Comparison of ENCODE assay signal across 19 cellular contexts in the genomic region with DNA sequence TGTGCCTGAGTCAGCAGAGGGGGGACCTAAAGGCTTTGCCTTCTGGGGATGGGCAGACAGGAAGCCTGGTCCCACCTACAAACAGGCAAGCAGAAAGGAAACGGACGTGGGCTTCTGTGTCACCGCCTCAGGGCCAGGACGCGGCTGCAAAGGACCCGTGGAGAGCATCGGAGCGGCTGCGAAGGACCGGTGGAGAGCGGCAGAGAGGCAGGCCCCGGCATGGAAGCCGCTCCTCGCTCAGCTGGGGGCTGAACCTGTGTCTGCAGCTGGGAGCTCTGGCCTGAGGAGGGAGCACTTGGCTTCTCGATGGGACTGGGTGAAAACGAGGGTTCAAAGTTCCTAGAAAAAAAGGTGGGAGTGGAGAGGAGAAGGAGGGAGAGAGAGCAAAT.
DNase-seq lines count a peak whose midpoint lies in the region; ATAC-seq, FAIRE-seq and TF ChIP-seq lines count a peak whose summit lies in the region.
"Had no signal": no experiment of that assay in that cellular context is flagged by ENCODE, and none has a peak within 500 bp of the region (broad histone marks: within the 10 kb centered on the region; RNA-seq: fewer than 3 reads in every experiment).

No MANE protein-coding gene starts in this region.

- H3K27ac ChIP-seq in coronary artery = no peak overlapping the region
- H3K27ac ChIP-seq in effector memory CD4-positive, alpha-beta T cell (ENCODE audit: insufficient read depth, low read length, poor library complexity, severe bottlenecking) = no peak overlapping the region
- H3K27ac ChIP-seq: 22Rv1 had no signal

- H3K9me3 ChIP-seq in effector memory CD4-positive, alpha-beta T cell (ENCODE audit: control insufficient read depth, low read length) = peaks cover 12% of the 10 kb centered on the region

- TF ChIP-seq POLR2A in GM12892 (IDR thresholded peaks at IDR 0.05; ENCODE audit: low read depth, low read length) = no peak

- H3K36me3 ChIP-seq in effector memory CD4-positive, alpha-beta T cell (ENCODE audit: control insufficient read depth, insufficient read depth, low read length) = no peaks in the 10 kb centered on the region

- H3K27me3 ChIP-seq in effector memory CD4-positive, alpha-beta T cell (replicated peaks; ENCODE audit: control insufficient read depth, insufficient read depth, low read length, poor library complexity, severe bottlenecking) = peaks cover 3% of the 10 kb centered on the region

- no peaks in the 10 kb centered on the region for H3K4me1 ChIP-seq in effector memory CD4-positive, alpha-beta T cell (ENCODE audit: control insufficient read depth, insufficient read depth, low read length, poor library complexity, severe bottlenecking)

- no peak for FAIRE-seq in GM12892 (lab: Jason Lieb, UNC)
- FAIRE-seq: D721Med had no signal

- ATAC-seq in left lobe of liver = no peak
- ATAC-seq in sciatic nerve = no peak
- ATAC-seq: Panc1, Right ventricle myocardium inferior had no signal

- intact Hi-C loops in sciatic nerve (cut with DNase I) = no loop called here

- H3K4me3 ChIP-seq in coronary artery = no peak overlapping the region
- no peak overlapping the region for H3K4me3 ChIP-seq in effector memory CD4-positive, alpha-beta T cell (ENCODE audit: insufficient read depth, low read depth, low read length, poor library complexity, severe bottlenecking)

- TF ChIP-seq CTCF in coronary artery (IDR thresholded peaks at IDR 0.05) = no peak

- DNase-seq in activated CD8-positive, alpha-beta memory T cell treated with anti-CD3 and anti-CD28 coated beads, Interleukin-2, amount 50 U/mL, for 48 hours = peak; percentile 10
- DNase-seq in activated CD8-positive, alpha-beta memory T cell treated with anti-CD3 and anti-CD28 coated beads, Interleukin-2, amount 50 U/mL, for 4 hours = no peak
- peak; percentile 19 for DNase-seq in coronary artery (ENCODE audit: low spot score)
- DNase-seq in left lobe of liver (ENCODE audit: low spot score) = peak; percentile 24
- DNase-seq in sciatic nerve (ENCODE audit: low spot score) = peak; percentile 23
- DNase-seq in effector memory CD4-positive, alpha-beta T cell = no peak
- no peak for DNase-seq in GM12892 (ENCODE audit: insufficient read length)
- DNase-seq in NCI-H345 (lab: John Stamatoyannopoulos, UW) = no peak
- DNase-seq: CD4-positive, alpha-beta memory T cell; DMS79 treated with DMSO at 0.1 percent for 48 hours; HFFc6; NCI-H1092; NCI-H1694; NCI-H2227 treated with DMSO at 0.1 percent for 48 hours; NCI-H524 treated with DMSO at 0.1 percent for 48 hours had no signal

Comparison
In these comparisons a context has a peak if more than half of its experiments do, and no peak if none do; other contexts are left out.
1. DNase-seq: peak in activated CD8-positive, alpha-beta memory T cell treated with anti-CD3 and anti-CD28 coated beads, Interleukin-2, amount 50 U/mL, for 48 hours (single experiment), coronary artery (single experiment), left lobe of liver (single experiment) and sciatic nerve (single experiment); none in activated CD8-positive, alpha-beta memory T cell treated with anti-CD3 and anti-CD28 coated beads, Interleukin-2, amount 50 U/mL, for 4 hours (single experiment), effector memory CD4-positive, alpha-beta T cell (0 of 3), GM12892 (single experiment) and NCI-H345 (single experiment).